Comparison of ENCODE assay signal across 13 cellular contexts in the genomic region with DNA sequence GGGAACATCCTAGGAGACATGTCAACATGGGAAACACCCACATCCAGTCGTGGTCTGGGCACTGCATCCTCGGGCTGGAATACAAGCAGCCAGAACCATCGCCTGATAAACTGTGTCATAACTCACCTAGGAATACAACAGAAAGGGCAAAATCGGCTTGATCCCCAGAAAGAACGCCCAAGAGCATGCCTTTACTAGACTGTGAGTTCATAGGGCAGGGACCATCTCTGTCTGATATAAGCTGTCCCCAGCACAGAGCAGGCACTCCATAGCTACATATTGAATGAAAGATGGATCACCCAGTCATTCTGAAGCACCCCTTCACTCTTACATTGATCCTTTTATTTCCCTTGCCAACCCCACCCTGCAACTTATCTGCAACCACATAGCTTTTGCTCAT. TPM values are rescaled to one million over a fixed set of nuclear protein-coding genes. Genes with fewer than 3 reads are reported as not detected.
A peak's percentile ranks its signal among the peaks of the same experiment; 100 is the strongest.
DNase-seq lines count a peak whose midpoint lies in the region; TF ChIP-seq lines count a peak whose summit lies in the region.
"Had no signal": no experiment of that assay in that cellular context is flagged by ENCODE, and none has a peak within 500 bp of the region (broad histone marks: within the 10 kb centered on the region; RNA-seq: fewer than 3 reads in every experiment).

No MANE protein-coding gene starts in this region.

- peak overlapping the region; percentile 90 for H3K27ac Mint-ChIP-seq in activated CD4-positive, alpha-beta T cell treated with anti-CD3 and anti-CD28 coated beads, Interleukin-2, amount 10 ng/mL, durations not matched to agents 7 days and 5 days
- H3K27ac Mint-ChIP-seq in activated CD4-positive, alpha-beta memory T cell treated with anti-CD3 and anti-CD28 coated beads, Interleukin-2, amount 10 ng/mL, durations not matched to agents 7 days and 5 days: peak overlapping the region; percentile 79

- no peaks in the 10 kb centered on the region for H4K20me1 ChIP-seq in smooth muscle cell (ENCODE audit: low read depth)

- DNase-seq in activated CD4-positive, alpha-beta T cell treated with anti-CD3 and anti-CD28 coated beads, Interleukin-2, amount 10 ng/mL, durations not matched to agents 7 days and 5 days: no peak
- DNase-seq in activated CD4-positive, alpha-beta T cell treated with anti-CD3 and anti-CD28 coated beads for 4 hours: no peak
- DNase-seq in activated CD4-positive, alpha-beta memory T cell treated with anti-CD3 and anti-CD28 coated beads, Interleukin-2, amount 10 ng/mL, durations not matched to agents 7 days and 5 days: no peak
- DNase-seq in smooth muscle cell (lab: John Stamatoyannopoulos, UW; ENCODE audit: unreplicated experiment) (no peak), NCI-H748 (lab: John Stamatoyannopoulos, UW; ENCODE audit: unreplicated experiment) (no peak), NCI-H1417 (lab: John Stamatoyannopoulos, UW) (no peak), COLO829 (ENCODE audit: low spot score) (no peak)
- DNase-seq: effector CD4-positive, alpha-beta T cell; NCI-H1436 treated with DMSO at 0.1 percent for 48 hours; PC-9; thyroid gland had no signal

- H3K79me2 ChIP-seq in smooth muscle cell (ENCODE audit: low read depth): no peaks in the 10 kb centered on the region

- peaks cover 10% of the 10 kb centered on the region for H3F3A ChIP-seq in smooth muscle cell (ENCODE audit: low read depth)

- H3K4me3 ChIP-seq in iPS-18c (ENCODE audit: insufficient read depth, low read depth, low read length): 0 out of 2 replicates have a peak overlapping the region, but pooled peaks have one; percentile 51
- H3K4me3 ChIP-seq in smooth muscle cell: no peak overlapping the region

- POLR2A ChIA-PET in activated CD4-positive, alpha-beta T cell treated with anti-CD3 and anti-CD28 coated beads, Interleukin-2, amount 10 ng/mL, durations not matched to agents 7 days and 5 days (lab: Charles Lee): interaction anchor here (0.9 kb wide), 1 partner anchor 78 kb away, joined by 3 read pairs; no protein-coding TSS in a partner anchor
- POLR2A ChIA-PET in activated CD4-positive, alpha-beta memory T cell treated with anti-CD3 and anti-CD28 coated beads, Interleukin-2, amount 10 ng/mL, durations not matched to agents 7 days and 5 days (lab: Charles Lee): interaction anchor here (1.0 to 7.4 kb wide), 16 partner anchors 9 to 114 kb away, joined by 3 to 104 read pairs (median 19); a partner anchor contains a TSS

- H3K4me1 ChIP-seq in smooth muscle cell (ENCODE audit: low read depth): peaks cover 10% of the 10 kb centered on the region

- H2AFZ ChIP-seq in smooth muscle cell (ENCODE audit: low read depth): no peak overlapping the region

- H3K9me3 Mint-ChIP-seq in activated CD4-positive, alpha-beta T cell treated with anti-CD3 and anti-CD28 coated beads, Interleukin-2, amount 10 ng/mL, durations not matched to agents 7 days and 5 days: no peaks in the 10 kb centered on the region
- H3K9me3 Mint-ChIP-seq in activated CD4-positive, alpha-beta memory T cell treated with anti-CD3 and anti-CD28 coated beads, Interleukin-2, amount 10 ng/mL, durations not matched to agents 7 days and 5 days: no peaks in the 10 kb centered on the region

- H3K4me2 ChIP-seq in smooth muscle cell: peak overlapping the region; percentile 99

- H3K36me3 ChIP-seq in smooth muscle cell (ENCODE audit: low read depth): no peaks in the 10 kb centered on the region
- H3K36me3 ChIP-seq: thyroid gland had no signal

- no peak overlapping the region for H3K27ac ChIP-seq in smooth muscle cell (ENCODE audit: low read depth)
- H3K27ac ChIP-seq: HL-60, PC-9 had no signal

- no peak overlapping the region for H3K9ac ChIP-seq in smooth muscle cell (ENCODE audit: low read depth)

- no peaks in the 10 kb centered on the region for H3K27me3 Mint-ChIP-seq in activated CD4-positive, alpha-beta T cell treated with anti-CD3 and anti-CD28 coated beads, Interleukin-2, amount 10 ng/mL, durations not matched to agents 7 days and 5 days
- no peaks in the 10 kb centered on the region for H3K27me3 Mint-ChIP-seq in activated CD4-positive, alpha-beta memory T cell treated with anti-CD3 and anti-CD28 coated beads, Interleukin-2, amount 10 ng/mL, durations not matched to agents 7 days and 5 days

- H3K36me3 Mint-ChIP-seq in activated CD4-positive, alpha-beta T cell treated with anti-CD3 and anti-CD28 coated beads, Interleukin-2, amount 10 ng/mL, durations not matched to agents 7 days and 5 days (ENCODE audit: low read depth): peaks cover 90% of the 10 kb centered on the region
- H3K36me3 Mint-ChIP-seq in activated CD4-positive, alpha-beta memory T cell treated with anti-CD3 and anti-CD28 coated beads, Interleukin-2, amount 10 ng/mL, durations not matched to agents 7 days and 5 days (ENCODE audit: low read depth): peaks cover 94% of the 10 kb centered on the region

- CTCF ChIA-PET in activated CD4-positive, alpha-beta T cell treated with anti-CD3 and anti-CD28 coated beads, Interleukin-2, amount 10 ng/mL, durations not matched to agents 7 days and 5 days (lab: Charles Lee): interaction anchor here (0.7 to 4.7 kb wide), 11 partner anchors 12 to 159 kb away, joined by 3 to 35 read pairs (median 5); a partner anchor contains a TSS
- CTCF ChIA-PET in activated CD4-positive, alpha-beta memory T cell treated with anti-CD3 and anti-CD28 coated beads, Interleukin-2, amount 10 ng/mL, durations not matched to agents 7 days and 5 days (lab: Charles Lee): interaction anchor here (1.1 to 6.7 kb wide), 8 partner anchors 8 to 130 kb away, joined by 4 to 73 read pairs (median 20); a partner anchor contains a TSS

- H3K4me3 Mint-ChIP-seq in activated CD4-positive, alpha-beta T cell treated with anti-CD3 and anti-CD28 coated beads, Interleukin-2, amount 10 ng/mL, durations not matched to agents 7 days and 5 days: peak overlapping the region; percentile 85
- H3K4me3 Mint-ChIP-seq in activated CD4-positive, alpha-beta memory T cell treated with anti-CD3 and anti-CD28 coated beads, Interleukin-2, amount 10 ng/mL, durations not matched to agents 7 days and 5 days: peak overlapping the region; percentile 76

- 74% methylated on average over 5 of the region's 5 CpGs for WGBS in smooth muscle cell (ENCODE audit: low lambda C conversion rate)

- H3K27me3 ChIP-seq in smooth muscle cell (ENCODE audit: low read depth): peaks cover 7% of the 10 kb centered on the region
- H3K27me3 ChIP-seq: thyroid gland had no signal

- peaks cover 2% of the 10 kb centered on the region for H3K9me3 ChIP-seq in iPS-18c (ENCODE audit: control insufficient read depth, insufficient read depth, low read length)
- no peaks in the 10 kb centered on the region for H3K9me3 ChIP-seq in smooth muscle cell (replicated peaks; ENCODE audit: low read depth)
- H3K9me3 ChIP-seq: thyroid gland had no signal

- peaks cover 93% of the 10 kb centered on the region for H3K4me1 Mint-ChIP-seq in activated CD4-positive, alpha-beta T cell treated with anti-CD3 and anti-CD28 coated beads, Interleukin-2, amount 10 ng/mL, durations not matched to agents 7 days and 5 days
- peaks cover 92% of the 10 kb centered on the region for H3K4me1 Mint-ChIP-seq in activated CD4-positive, alpha-beta memory T cell treated with anti-CD3 and anti-CD28 coated beads, Interleukin-2, amount 10 ng/mL, durations not matched to agents 7 days and 5 days

- no peak for TF ChIP-seq CTCF in smooth muscle cell (IDR thresholded peaks at IDR 0.05; ENCODE audit: borderline replicate concordance, insufficient read depth, poor library complexity, severe bottlenecking)

RNA-seq across cellular contexts. Expression of a gene that starts 23.8 kb away (rescaled TPM):
- total RNA-seq in activated CD4-positive, alpha-beta T cell treated with anti-CD3 and anti-CD28 coated beads, Interleukin-2, amount 10 ng/mL, durations not matched to agents 7 days and 5 days: 100 to 1,000 TPM; 287 to 303 TPM
- total RNA-seq in activated CD4-positive, alpha-beta memory T cell treated with anti-CD3 and anti-CD28 coated beads, Interleukin-2, amount 10 ng/mL, durations not matched to agents 7 days and 5 days: 100 to 1,000 TPM; 234 to 240 TPM
- total RNA-seq in smooth muscle cell: 5.6 and 6.6 TPM in 2 replicates
- polyA plus RNA-seq in smooth muscle cell: 2.3 and 7.6 TPM in 2 replicates

Comparison
In these comparisons a context has a peak if more than half of its experiments do, and no peak if none do; other contexts are left out.
1. RNA of a gene that starts 23.8 kb away (total RNA-seq): 287 to 303 TPM in activated CD4-positive, alpha-beta T cell treated with anti-CD3 and anti-CD28 coated beads, Interleukin-2, amount 10 ng/mL, durations not matched to agents 7 days and 5 days and 234 to 240 TPM in activated CD4-positive, alpha-beta memory T cell treated with anti-CD3 and anti-CD28 coated beads, Interleukin-2, amount 10 ng/mL, durations not matched to agents 7 days and 5 days; 5.6 to 6.6 TPM in smooth muscle cell; every median in the first group is over 10 times any median in the second.